Comparison of ENCODE assay signal across 1 cellular context in the genomic region with DNA sequence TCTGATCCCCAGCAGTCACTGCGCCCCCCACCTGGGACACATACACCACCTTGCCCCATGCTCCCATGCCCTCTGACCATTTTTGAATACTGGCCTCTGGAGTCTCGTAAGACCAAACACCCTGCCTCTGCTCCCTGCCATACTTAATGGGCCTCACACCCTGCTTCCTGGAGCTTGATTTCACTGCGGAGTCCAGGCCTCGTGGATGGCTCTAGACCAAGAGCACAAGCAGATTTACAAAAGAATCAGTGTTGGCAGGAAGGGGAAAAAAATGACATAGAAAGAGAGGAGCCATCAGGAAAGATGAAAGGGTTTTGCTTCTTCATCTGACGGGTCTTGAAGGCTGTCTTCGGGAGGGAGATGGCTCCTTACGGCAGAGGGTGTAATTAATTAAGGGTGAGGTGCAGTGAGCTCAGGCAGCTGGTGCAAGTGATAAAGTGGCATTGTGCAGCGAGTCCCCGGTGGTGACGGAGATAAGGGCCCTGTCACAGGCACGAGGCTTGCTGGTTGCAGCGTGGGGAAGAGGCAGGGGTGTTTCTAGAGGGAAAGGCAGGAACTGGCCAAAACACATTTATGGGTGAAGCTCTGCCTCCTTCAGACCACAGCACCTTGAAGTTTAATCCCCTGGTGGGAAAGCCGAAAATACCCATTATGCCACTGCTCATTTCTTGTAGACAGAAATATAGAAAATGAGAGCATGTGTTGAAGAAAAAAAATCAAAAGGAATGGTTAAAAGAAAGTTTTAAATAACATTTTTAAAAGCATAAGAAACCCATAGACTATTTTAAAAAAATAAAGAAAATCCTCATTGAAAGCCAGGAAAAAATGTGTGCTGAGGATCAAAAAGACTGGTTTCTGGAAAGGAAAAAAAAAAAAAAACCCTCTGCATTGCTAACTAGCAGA.
TF ChIP-seq lines count a peak whose summit lies in the region.

No MANE protein-coding gene starts in this region.

TF ChIP-seq in K562, 482 proteins besides CTCF, POLR2A, EP300 and RAD21 (continued from another document and continues in another):
- TF ChIP-seq PTBP1 (IDR thresholded peaks at IDR 0.05; ENCODE audit: low read depth, low read length): 0 out of 2 replicates have a peak, but pooled peaks have one; percentile 37
- TF ChIP-seq, protein P1, sequence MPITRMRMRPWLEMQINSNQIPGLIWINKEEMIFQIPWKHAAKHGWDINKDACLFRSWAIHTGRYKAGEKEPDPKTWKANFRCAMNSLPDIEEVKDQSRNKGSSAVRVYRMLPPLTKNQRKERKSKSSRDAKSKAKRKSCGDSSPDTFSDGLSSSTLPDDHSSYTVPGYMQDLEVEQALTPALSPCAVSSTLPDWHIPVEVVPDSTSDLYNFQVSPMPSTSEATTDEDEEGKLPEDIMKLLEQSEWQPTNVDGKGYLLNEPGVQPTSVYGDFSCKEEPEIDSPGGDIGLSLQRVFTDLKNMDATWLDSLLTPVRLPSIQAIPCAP (CRISPR knock-in tag; IDR thresholded peaks at IDR 0.05; ENCODE audit: borderline replicate concordance): no peak
- no peak for TF ChIP-seq ZNF436 (CRISPR knock-in tag; IDR thresholded peaks at IDR 0.05)
- no peak for TF ChIP-seq RNF219 (CRISPR knock-in tag; IDR thresholded peaks at IDR 0.05)
- no peak for TF ChIP-seq CEBPG (CRISPR knock-in tag; IDR thresholded peaks at IDR 0.05)
- TF ChIP-seq CEBPG (tag; conservative IDR thresholded peaks at IDR 0.05 in 1 of 2, IDR thresholded peaks at IDR 0.05 in 1 of 2): no peak
- 0 out of 2 replicates have a peak, but pooled peaks have one; percentile 47 for TF ChIP-seq ETS1 (conservative IDR thresholded peaks at IDR 0.05; ENCODE audit: control insufficient read depth, low read depth, low read length)
- TF ChIP-seq BHLHE40 (IDR thresholded peaks at IDR 0.05; ENCODE audit: low read length): peak; percentile 92
- no peak for TF ChIP-seq NRF1 (conservative IDR thresholded peaks at IDR 0.05 in 1 of 2, IDR thresholded peaks at IDR 0.05 in 1 of 2)
- TF ChIP-seq ZKSCAN8 (CRISPR knock-in tag; IDR thresholded peaks at IDR 0.05): peak; percentile 88; the same call in 1 of the 2 replicates
- TF ChIP-seq ZC3H11A (IDR thresholded peaks at IDR 0.05; ENCODE audit: low read depth, low read length): no peak
- peak; percentile 79; the same call in 1 of the 2 replicates for TF ChIP-seq DMBX1 (CRISPR knock-in tag; IDR thresholded peaks at IDR 0.05; ENCODE audit: borderline replicate concordance)
- TF ChIP-seq ILK (tag; IDR thresholded peaks at IDR 0.05; ENCODE audit: borderline replicate concordance, low read depth): no peak
- no peak for TF ChIP-seq ZSCAN32 (CRISPR knock-in tag; IDR thresholded peaks at IDR 0.05)
- peak; percentile 83 for TF ChIP-seq ZNF644 (tag; IDR thresholded peaks at IDR 0.05; ENCODE audit: low read depth)
- TF ChIP-seq ILF3 (IDR thresholded peaks at IDR 0.05; ENCODE audit: borderline replicate concordance): peak; percentile 26; the same call in 1 of the 2 replicates
- no peak for TF ChIP-seq ZBTB8A (IDR thresholded peaks at IDR 0.05; ENCODE audit: partially characterized antibody)
- no peak for TF ChIP-seq FIP1L1 (IDR thresholded peaks at IDR 0.05; ENCODE audit: low read depth, low read length, poor library complexity, severe bottlenecking)
- peak; percentile 38; the same call in 1 of the 2 replicates for TF ChIP-seq KHSRP (IDR thresholded peaks at IDR 0.05)
- no peak for TF ChIP-seq SIN3B (IDR thresholded peaks at IDR 0.05; ENCODE audit: low read depth)
- TF ChIP-seq, protein P2, sequence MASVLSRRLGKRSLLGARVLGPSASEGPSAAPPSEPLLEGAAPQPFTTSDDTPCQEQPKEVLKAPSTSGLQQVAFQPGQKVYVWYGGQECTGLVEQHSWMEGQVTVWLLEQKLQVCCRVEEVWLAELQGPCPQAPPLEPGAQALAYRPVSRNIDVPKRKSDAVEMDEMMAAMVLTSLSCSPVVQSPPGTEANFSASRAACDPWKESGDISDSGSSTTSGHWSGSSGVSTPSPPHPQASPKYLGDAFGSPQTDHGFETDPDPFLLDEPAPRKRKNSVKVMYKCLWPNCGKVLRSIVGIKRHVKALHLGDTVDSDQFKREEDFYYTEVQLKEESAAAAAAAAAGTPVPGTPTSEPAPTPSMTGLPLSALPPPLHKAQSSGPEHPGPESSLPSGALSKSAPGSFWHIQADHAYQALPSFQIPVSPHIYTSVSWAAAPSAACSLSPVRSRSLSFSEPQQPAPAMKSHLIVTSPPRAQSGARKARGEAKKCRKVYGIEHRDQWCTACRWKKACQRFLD (CRISPR knock-in tag; IDR thresholded peaks at IDR 0.05): peak; percentile 96
- TF ChIP-seq TRIM28 (IDR thresholded peaks at IDR 0.05): peak; percentile 72; the same call in 1 of the 2 replicates
- peak; percentile 73 for TF ChIP-seq NCOA1 (IDR thresholded peaks at IDR 0.05; ENCODE audit: low read depth)
- no peak for TF ChIP-seq FOXK1 (CRISPR knock-in tag; IDR thresholded peaks at IDR 0.05; ENCODE audit: borderline replicate concordance)
- peak; percentile 98 for TF ChIP-seq TCF3 (CRISPR knock-in tag; IDR thresholded peaks at IDR 0.05)
- TF ChIP-seq TFAP4 (CRISPR knock-in tag; IDR thresholded peaks at IDR 0.05; ENCODE audit: borderline replicate concordance): peak; percentile 69; the same call in 1 of the 2 replicates
- no peak for TF ChIP-seq ELK1 (CRISPR knock-in tag; IDR thresholded peaks at IDR 0.05)
- TF ChIP-seq CXXC5 (CRISPR knock-in tag; IDR thresholded peaks at IDR 0.05): peak; percentile 92
- no peak for TF ChIP-seq ZNF431 (CRISPR knock-in tag; IDR thresholded peaks at IDR 0.05)
- TF ChIP-seq ZNF41 (CRISPR knock-in tag; conservative IDR thresholded peaks at IDR 0.05): peak; percentile 53; the same call in 1 of the 2 replicates
- peak; percentile 84 for TF ChIP-seq SMAD4 (CRISPR knock-in tag; conservative IDR thresholded peaks at IDR 0.05)
- peak; percentile 93 for TF ChIP-seq ZNF766 (CRISPR knock-in tag; conservative IDR thresholded peaks at IDR 0.05)
- peak; percentile 13; the same call in 1 of the 2 replicates for TF ChIP-seq EGR1 (conservative IDR thresholded peaks at IDR 0.05)
- TF ChIP-seq, protein P3, sequence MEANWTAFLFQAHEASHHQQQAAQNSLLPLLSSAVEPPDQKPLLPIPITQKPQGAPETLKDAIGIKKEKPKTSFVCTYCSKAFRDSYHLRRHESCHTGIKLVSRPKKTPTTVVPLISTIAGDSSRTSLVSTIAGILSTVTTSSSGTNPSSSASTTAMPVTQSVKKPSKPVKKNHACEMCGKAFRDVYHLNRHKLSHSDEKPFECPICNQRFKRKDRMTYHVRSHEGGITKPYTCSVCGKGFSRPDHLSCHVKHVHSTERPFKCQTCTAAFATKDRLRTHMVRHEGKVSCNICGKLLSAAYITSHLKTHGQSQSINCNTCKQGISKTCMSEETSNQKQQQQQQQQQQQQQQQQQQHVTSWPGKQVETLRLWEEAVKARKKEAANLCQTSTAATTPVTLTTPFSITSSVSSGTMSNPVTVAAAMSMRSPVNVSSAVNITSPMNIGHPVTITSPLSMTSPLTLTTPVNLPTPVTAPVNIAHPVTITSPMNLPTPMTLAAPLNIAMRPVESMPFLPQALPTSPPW (CRISPR knock-in tag; IDR thresholded peaks at IDR 0.05): peak; percentile 68
- TF ChIP-seq NCOA2 (IDR thresholded peaks at IDR 0.05; ENCODE audit: partially characterized antibody in 2 of 2): no peak
- TF ChIP-seq, protein P4, sequence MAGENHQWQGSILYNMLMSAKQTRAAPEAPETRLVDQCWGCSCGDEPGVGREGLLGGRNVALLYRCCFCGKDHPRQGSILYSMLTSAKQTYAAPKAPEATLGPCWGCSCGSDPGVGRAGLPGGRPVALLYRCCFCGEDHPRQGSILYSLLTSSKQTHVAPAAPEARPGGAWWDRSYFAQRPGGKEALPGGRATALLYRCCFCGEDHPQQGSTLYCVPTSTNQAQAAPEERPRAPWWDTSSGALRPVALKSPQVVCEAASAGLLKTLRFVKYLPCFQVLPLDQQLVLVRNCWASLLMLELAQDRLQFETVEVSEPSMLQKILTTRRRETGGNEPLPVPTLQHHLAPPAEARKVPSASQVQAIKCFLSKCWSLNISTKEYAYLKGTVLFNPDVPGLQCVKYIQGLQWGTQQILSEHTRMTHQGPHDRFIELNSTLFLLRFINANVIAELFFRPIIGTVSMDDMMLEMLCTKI (IDR thresholded peaks at IDR 0.05; ENCODE audit: partially characterized antibody): no peak
- TF ChIP-seq CBFA2T2 (conservative IDR thresholded peaks at IDR 0.05): peak; percentile 97
- TF ChIP-seq POLR2B (IDR thresholded peaks at IDR 0.05; ENCODE audit: low read depth, partially characterized antibody): no peak
- peak in 1 of 3 experiments; percentile 75; a peak in 2 of 6 replicates for TF ChIP-seq ZBTB11 (CRISPR knock-in tag; IDR thresholded peaks at IDR 0.05)
- no peak for TF ChIP-seq ZNF740 (CRISPR knock-in tag; IDR thresholded peaks at IDR 0.05)
- no peak for TF ChIP-seq ZNF740 (tag; IDR thresholded peaks at IDR 0.05)
- TF ChIP-seq LEF1 (IDR thresholded peaks at IDR 0.05): peak; percentile 91
- TF ChIP-seq ATF3 (IDR thresholded peaks at IDR 0.05): peak; percentile 71
- TF ChIP-seq ATF3 (CRISPR knock-in tag; conservative IDR thresholded peaks at IDR 0.05): no peak
- TF ChIP-seq RBM39 (optimal IDR thresholded peaks at IDR 0.05; ENCODE audit: low read depth, low read length): peak; percentile 65
- TF ChIP-seq MCM7 (IDR thresholded peaks at IDR 0.05): no peak
